ENCODE assay signal across 1 cellular context in genomic region chr7:33108591-33108930, GRCh38.
TF ChIP-seq lines count a peak whose summit lies in the region.

No MANE protein-coding gene starts in this region.

TF ChIP-seq in H1, 55 proteins besides CTCF, POLR2A, EP300 and RAD21 (continued from another document):
- TF ChIP-seq, protein P1, sequence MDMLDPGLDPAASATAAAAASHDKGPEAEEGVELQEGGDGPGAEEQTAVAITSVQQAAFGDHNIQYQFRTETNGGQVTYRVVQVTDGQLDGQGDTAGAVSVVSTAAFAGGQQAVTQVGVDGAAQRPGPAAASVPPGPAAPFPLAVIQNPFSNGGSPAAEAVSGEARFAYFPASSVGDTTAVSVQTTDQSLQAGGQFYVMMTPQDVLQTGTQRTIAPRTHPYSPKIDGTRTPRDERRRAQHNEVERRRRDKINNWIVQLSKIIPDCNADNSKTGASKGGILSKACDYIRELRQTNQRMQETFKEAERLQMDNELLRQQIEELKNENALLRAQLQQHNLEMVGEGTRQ (IDR thresholded peaks at IDR 0.05; ENCODE audit: low read length): no peak
- TF ChIP-seq TAF7 (optimal IDR thresholded peaks at IDR 0.05; ENCODE audit: borderline replicate concordance, low read depth, low read length): no peak
- TF ChIP-seq EZH2 (IDR thresholded peaks at IDR 0.05; ENCODE audit: low read depth, low read length, severe bottlenecking): no peak
- no peak for TF ChIP-seq SP2 (IDR thresholded peaks at IDR 0.05; ENCODE audit: low read length)
- TF ChIP-seq, protein P2, sequence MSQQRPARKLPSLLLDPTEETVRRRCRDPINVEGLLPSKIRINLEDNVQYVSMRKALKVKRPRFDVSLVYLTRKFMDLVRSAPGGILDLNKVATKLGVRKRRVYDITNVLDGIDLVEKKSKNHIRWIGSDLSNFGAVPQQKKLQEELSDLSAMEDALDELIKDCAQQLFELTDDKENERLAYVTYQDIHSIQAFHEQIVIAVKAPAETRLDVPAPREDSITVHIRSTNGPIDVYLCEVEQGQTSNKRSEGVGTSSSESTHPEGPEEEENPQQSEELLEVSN (IDR thresholded peaks at IDR 0.05): no peak
- TF ChIP-seq HDAC6 (IDR thresholded peaks at IDR 0.05; ENCODE audit: low read depth, low read length): no peak
